ENCODE assay signal across 8 cellular contexts in genomic region chr7:48084727-48085432, GRCh38. TPM values are rescaled to one million over a fixed set of nuclear protein-coding genes. Genes with fewer than 3 reads are reported as not detected.
A peak's percentile ranks its signal among the peaks of the same experiment; 100 is the strongest.
DNase-seq lines count a peak whose midpoint lies in the region; ATAC-seq and TF ChIP-seq lines count a peak whose summit lies in the region.

No MANE protein-coding gene starts in this region.

- TF ChIP-seq CTCF in GM23338 (conservative IDR thresholded peaks at IDR 0.05; ENCODE audit: low read depth in 2 of 2), result no peak
- no peak for TF ChIP-seq CTCF in KMS-11 (conservative IDR thresholded peaks at IDR 0.05; ENCODE audit: low read depth, low read length)

- H3K27me3 ChIP-seq in GM23338 (ENCODE audit: insufficient read depth) (no peaks in the 10 kb centered on the region), KMS-11 (ENCODE audit: insufficient read depth, low read depth) (no peaks in the 10 kb centered on the region), neuronal stem cell (ENCODE audit: control insufficient read depth in 3 of 3, insufficient read depth in 3 of 3, low read depth in 1 of 3, low read length in 3 of 3) (no peaks in the 10 kb centered on the region)
- H3K27me3 ChIP-seq in effector memory CD4-positive, alpha-beta T cell (replicated peaks; ENCODE audit: control insufficient read depth, insufficient read depth, low read length, poor library complexity, severe bottlenecking), result no peaks in the 10 kb centered on the region

- H2AK5ac ChIP-seq in neuronal stem cell (ENCODE audit: low read depth, low read length), result no peak overlapping the region

- H3K4me2 ChIP-seq in GM23338 (no peak overlapping the region), KMS-11 (peak overlapping the region; percentile 86), neuronal stem cell (ENCODE audit: insufficient read depth, low read length, poor library complexity, severe bottlenecking) (no peak overlapping the region)

- H3K14ac ChIP-seq in neuronal stem cell (ENCODE audit: low read length), result no peak overlapping the region

- no peak overlapping the region for H4K8ac ChIP-seq in neuronal stem cell (ENCODE audit: low read depth, low read length)

- no peak overlapping the region for H3K4me3 Mint-ChIP-seq in GM23338

- no peak overlapping the region for H2BK5ac ChIP-seq in neuronal stem cell (ENCODE audit: low read length)

- H3K9me3 Mint-ChIP-seq in GM23338, result no peaks in the 10 kb centered on the region

- no peak for ATAC-seq in GM23338

- H3K9ac ChIP-seq in KMS-11, result peak overlapping the region; percentile 5; the same call in 1 of the 2 replicates
- no peak overlapping the region for H3K9ac ChIP-seq in neuronal stem cell (ENCODE audit: low read depth, low read length, poor library complexity)

- peaks cover 21% of the 10 kb centered on the region for H3K4me1 ChIP-seq in GM23338 (ENCODE audit: insufficient read depth)
- peaks cover 49% of the 10 kb centered on the region for H3K4me1 ChIP-seq in KMS-11 (ENCODE audit: low read depth, poor library complexity, severe bottlenecking)
- peaks cover 32% of the 10 kb centered on the region for H3K4me1 ChIP-seq in effector memory CD4-positive, alpha-beta T cell (ENCODE audit: control insufficient read depth, insufficient read depth, low read length, poor library complexity, severe bottlenecking)
- H3K4me1 ChIP-seq in neuronal stem cell (ENCODE audit: control insufficient read depth in 2 of 2, insufficient read depth in 1 of 2, low read depth in 1 of 2, low read length in 2 of 2), result peaks cover 2 to 10% of the 10 kb centered on the region in 2 donors
- H3K4me1 ChIP-seq in urinary bladder (ENCODE audit: insufficient read depth), result peaks cover 2% of the 10 kb centered on the region

- no peaks in the 10 kb centered on the region for H3K79me1 ChIP-seq in neuronal stem cell (ENCODE audit: low read depth, low read length)

- H2BK12ac ChIP-seq in neuronal stem cell (ENCODE audit: low read length), result no peak overlapping the region

- H3K4me1 Mint-ChIP-seq in GM23338, result peaks cover 35% of the 10 kb centered on the region

- H2AFZ ChIP-seq in GM23338, result 0 out of 2 replicates have a peak overlapping the region, but pooled peaks have one; percentile 3
- H2AFZ ChIP-seq in KMS-11 (ENCODE audit: low read depth), result peak overlapping the region; percentile 40
- peak overlapping the region; percentile 79 for H2AFZ ChIP-seq in neuronal stem cell (ENCODE audit: low read length)

- no peaks in the 10 kb centered on the region; the same call in 1 of the 2 replicates for H3K9me2 ChIP-seq in GM23338 (ENCODE audit: insufficient read depth)

- peak overlapping the region; percentile 35 for H3K27ac Mint-ChIP-seq in GM23338

- H3K36me3 Mint-ChIP-seq in GM23338 (ENCODE audit: low read depth), result no peaks in the 10 kb centered on the region; the same call in 2 of the 3 replicates

- H3K27me3 Mint-ChIP-seq in GM23338 (ENCODE audit: insufficient read depth, low read depth, poor library complexity), result peaks cover 7% of the 10 kb centered on the region

- DNase-seq in ELR (ENCODE audit: low read depth) (peak; percentile 100), GM23338 (ENCODE audit: low spot score) (no peak), neuronal stem cell (ENCODE audit: low spot score) (no peak), retina (no peak)
- peak; percentile 81 for DNase-seq in activated CD4-positive, alpha-beta T cell treated with anti-CD3 and anti-CD28 coated beads for 48 hours
- DNase-seq in effector memory CD4-positive, alpha-beta T cell, result peak; percentile 51 to 66 (median 66)

- H3K18ac ChIP-seq in neuronal stem cell (ENCODE audit: low read length), result no peak overlapping the region

- H4K20me1 ChIP-seq in GM23338 (replicated peaks; ENCODE audit: insufficient read depth) (no peaks in the 10 kb centered on the region), KMS-11 (ENCODE audit: insufficient read depth) (no peaks in the 10 kb centered on the region)

- H3K27ac ChIP-seq in GM23338 (ENCODE audit: low read depth), result no peak overlapping the region
- peak overlapping the region; percentile 100 for H3K27ac ChIP-seq in KMS-11
- H3K27ac ChIP-seq in effector memory CD4-positive, alpha-beta T cell (ENCODE audit: insufficient read depth, low read length, poor library complexity, severe bottlenecking), result peak overlapping the region; percentile 33
- no peak overlapping the region for H3K27ac ChIP-seq in neuronal stem cell (replicated peaks; ENCODE audit: low read length)
- peak overlapping the region; percentile 68 for H3K27ac ChIP-seq in urinary bladder (ENCODE audit: low read depth)

- H2BK15ac ChIP-seq in neuronal stem cell (ENCODE audit: low read length), result no peak overlapping the region

- WGBS in neuronal stem cell (ENCODE audit: extremely low coverage in 2 of 2, insufficient read length in 2 of 2, insufficient replicate concordance in 1 of 2), 2 donors, result no CpG with 5 or more reads among the region's 9 CpGs
- WGBS in urinary bladder, result 59% methylated on average over 9 of the region's 9 CpGs

- H2BK120ac ChIP-seq in neuronal stem cell (ENCODE audit: low read depth, low read length), result no peak overlapping the region

- no peak overlapping the region for H4K91ac ChIP-seq in neuronal stem cell (ENCODE audit: low read depth, low read length, poor library complexity)

- no peak overlapping the region for H3K4ac ChIP-seq in neuronal stem cell (ENCODE audit: low read length)

- H3F3A ChIP-seq in GM23338 (replicated peaks; ENCODE audit: low read depth), result peaks cover 10% of the 10 kb centered on the region

- H3K4me3 ChIP-seq in GM23338, result no peak overlapping the region
- no peak overlapping the region for H3K4me3 ChIP-seq in KMS-11 (IDR thresholded peaks at IDR 0.05; ENCODE audit: insufficient read depth, low read depth, low read length)
- H3K4me3 ChIP-seq in effector memory CD4-positive, alpha-beta T cell (ENCODE audit: insufficient read depth, low read depth, low read length, poor library complexity, severe bottlenecking), result no peak overlapping the region
- H3K4me3 ChIP-seq in neuronal stem cell (ENCODE audit: low read length in 2 of 2), result no peak overlapping the region
- H3K4me3 ChIP-seq in urinary bladder (ENCODE audit: low read depth, low read length), result no peak overlapping the region

- H3K23ac ChIP-seq in neuronal stem cell (ENCODE audit: low read depth, low read length, poor library complexity), result no peak overlapping the region

- no peaks in the 10 kb centered on the region for H3K36me3 ChIP-seq in GM23338 (ENCODE audit: insufficient read depth)
- H3K36me3 ChIP-seq in KMS-11 (ENCODE audit: insufficient read depth), result no peaks in the 10 kb centered on the region
- H3K36me3 ChIP-seq in effector memory CD4-positive, alpha-beta T cell (ENCODE audit: control insufficient read depth, insufficient read depth, low read length), result no peaks in the 10 kb centered on the region
- H3K36me3 ChIP-seq in neuronal stem cell (replicated peaks in 1 of 2; ENCODE audit: control insufficient read depth in 2 of 2, insufficient read depth in 2 of 2, low read length in 2 of 2), result no peaks in the 10 kb centered on the region
- no peaks in the 10 kb centered on the region for H3K36me3 ChIP-seq in urinary bladder (ENCODE audit: insufficient read depth)

- no peaks in the 10 kb centered on the region for H3K9me3 ChIP-seq in effector memory CD4-positive, alpha-beta T cell (ENCODE audit: control insufficient read depth, low read length)
- H3K9me3 ChIP-seq in neuronal stem cell (replicated peaks in 1 of 2; ENCODE audit: control insufficient read depth in 2 of 2, insufficient read depth in 1 of 2, low read depth in 1 of 2, low read length in 2 of 2), result no peaks in the 10 kb centered on the region

- H3K79me2 ChIP-seq in GM23338 (replicated peaks; ENCODE audit: insufficient read depth) (no peaks in the 10 kb centered on the region), KMS-11 (ENCODE audit: insufficient read depth, low read depth) (no peaks in the 10 kb centered on the region)

TF ChIP-seq in GM23338, 12 proteins besides CTCF, POLR2A, EP300 and RAD21 (continues in another document):
- TF ChIP-seq NANOG (IDR thresholded peaks at IDR 0.05; ENCODE audit: borderline replicate concordance), result no peak

RNA-seq across cellular contexts. Expression of gene UPP1, which starts 4.2 kb away (rescaled TPM):
- total RNA-seq in GM23338 (2014; rRNA removed; shearing (Covaris generic)), result 22.7 and 28.6 TPM in 2 replicates
- polyA plus RNA-seq in GM23338 (2016; fragmentation: Nextera tagmentation; extraction: Ambion mirVana), result 43.5 and 44.1 TPM in 2 replicates
- polyA plus RNA-seq in neuronal stem cell (2013, experiment 1 of 2), result 25.1 TPM
- 23.8 TPM for polyA plus RNA-seq in neuronal stem cell (2013, experiment 2 of 2)
- total RNA-seq in urinary bladder, result 2.4 TPM
- polyA plus RNA-seq in urinary bladder, result 29.5 TPM

RNA-seq across cellular contexts. Expression of gene C7orf57, which starts 49.5 kb away (rescaled TPM):
- total RNA-seq in GM23338 (2014; rRNA removed; shearing (Covaris generic)), result 0.42 and 1.6 TPM in 2 replicates
- 1.7 and 2.1 TPM in 2 replicates for polyA plus RNA-seq in GM23338 (2016; fragmentation: Nextera tagmentation; extraction: Ambion mirVana)
- polyA plus RNA-seq in neuronal stem cell (2013, experiment 1 of 2), result 0.14 TPM
- polyA plus RNA-seq in neuronal stem cell (2013, experiment 2 of 2), result 0.08 TPM
- 0.21 TPM for total RNA-seq in urinary bladder
- not detected for polyA plus RNA-seq in urinary bladder

RNA-seq across cellular contexts. Expression of gene SUN3, which starts 56.0 kb away (rescaled TPM):
- 0.52 TPM in 1 of 2 replicates, not detected in the other for total RNA-seq in GM23338 (2014; rRNA removed; shearing (Covaris generic))
- polyA plus RNA-seq in GM23338 (2016; fragmentation: Nextera tagmentation; extraction: Ambion mirVana) (1.0 TPM in 1 of 2 replicates, not detected in the other), urinary bladder (not detected)
- not detected for polyA plus RNA-seq in neuronal stem cell (2013, experiment 1 of 2)
- not detected for polyA plus RNA-seq in neuronal stem cell (2013, experiment 2 of 2)
- not detected for total RNA-seq in urinary bladder

Comparison
In these comparisons a context has a peak if more than half of its experiments do, and no peak if none do; other contexts are left out.
1. DNase-seq: peak in ELR (single experiment), activated CD4-positive, alpha-beta T cell treated with anti-CD3 and anti-CD28 coated beads for 48 hours (single experiment) and effector memory CD4-positive, alpha-beta T cell (3 of 3); none in GM23338 (single experiment), neuronal stem cell (single experiment) and retina (single experiment).
2. H2AFZ ChIP-seq: peak in every context shown above with its lines; median percentile 79 in neuronal stem cell; 40 in KMS-11; 3 in GM23338.
3. H3K27ac ChIP-seq: peak in KMS-11 (single experiment), effector memory CD4-positive, alpha-beta T cell (single experiment) and urinary bladder (single experiment); none in GM23338 (single experiment) and neuronal stem cell (single experiment).